In genomic region chr2:119759451-119760236, GRCh38 we compare ENCODE assay signal across 1 cellular context.
TF ChIP-seq lines count a peak whose summit lies in the region.

PTPN4 (plus strand) TSS chr2:119759922; CDS start chr2:119809854, 49,932 bp downstream.

TF ChIP-seq in K562, 482 proteins besides CTCF, POLR2A, EP300 and RAD21 (continued from another document and continues in another):
- peak; percentile 69 for TF ChIP-seq MGA (IDR thresholded peaks at IDR 0.05)
- peak; percentile 65 for TF ChIP-seq RNF2 (IDR thresholded peaks at IDR 0.05)
- peak; percentile 91 for TF ChIP-seq RBBP5 (IDR thresholded peaks at IDR 0.05; ENCODE audit: borderline replicate concordance, insufficient read depth, low read length, poor library complexity, severe bottlenecking)
- peak; percentile 40 for TF ChIP-seq ZFP36 (IDR thresholded peaks at IDR 0.05; ENCODE audit: low read depth, low read length, partially characterized antibody)
- TF ChIP-seq SPI1 (IDR thresholded peaks at IDR 0.05; ENCODE audit: borderline replicate concordance, low read depth, low read length): peak; percentile 41
- TF ChIP-seq ZNF740 (CRISPR knock-in tag; IDR thresholded peaks at IDR 0.05): peak; percentile 96
- peak in 1 of 2 experiments; percentile 91; a peak in 2 of 4 replicates for TF ChIP-seq ZNF740 (tag; IDR thresholded peaks at IDR 0.05)
- TF ChIP-seq BRF1 (IDR thresholded peaks at IDR 0.05; ENCODE audit: borderline replicate concordance, extremely low read depth, insufficient read length): no peak
- no peak; the same call in 1 of the 2 replicates for TF ChIP-seq ZKSCAN1 (IDR thresholded peaks at IDR 0.05; ENCODE audit: low read depth, low read length)
- TF ChIP-seq ZFP91 (CRISPR knock-in tag; IDR thresholded peaks at IDR 0.05): no peak
- no peak for TF ChIP-seq FOSL1 (tag; conservative IDR thresholded peaks at IDR 0.05)
- TF ChIP-seq ZNF717 (CRISPR knock-in tag; IDR thresholded peaks at IDR 0.05): no peak
- peak; percentile 98 for TF ChIP-seq RBFOX2 (IDR thresholded peaks at IDR 0.05; ENCODE audit: low read depth, low read length)
- TF ChIP-seq ARID3B (CRISPR knock-in tag; IDR thresholded peaks at IDR 0.05; ENCODE audit: borderline replicate concordance): no peak
- TF ChIP-seq MLLT1 (IDR thresholded peaks at IDR 0.05): peak; percentile 46 to 72; a peak in 3 of 4 replicates
- no peak; the same call in 1 of the 2 replicates for TF ChIP-seq E2F4 (CRISPR knock-in tag; IDR thresholded peaks at IDR 0.05; ENCODE audit: low read depth)
- no peak for TF ChIP-seq ZNF551 (CRISPR knock-in tag; IDR thresholded peaks at IDR 0.05)
- peak; percentile 58 for TF ChIP-seq MYC (IDR thresholded peaks at IDR 0.05; ENCODE audit: low read depth, low read length)
- TF ChIP-seq MYC (CRISPR knock-in tag; IDR thresholded peaks at IDR 0.05; ENCODE audit: borderline replicate concordance, low read depth): no peak
- TF ChIP-seq MYNN (IDR thresholded peaks at IDR 0.05): peak; percentile 67
- no peak for TF ChIP-seq MYNN (CRISPR knock-in tag; IDR thresholded peaks at IDR 0.05)
- no peak for TF ChIP-seq ZNF212 (CRISPR knock-in tag; IDR thresholded peaks at IDR 0.05)
- TF ChIP-seq E2F8 (IDR thresholded peaks at IDR 0.05; ENCODE audit: low read depth, partially characterized antibody): peak; percentile 14
- TF ChIP-seq ZBED1 (IDR thresholded peaks at IDR 0.05): peak; percentile 60; the same call in 1 of the 2 replicates
- TF ChIP-seq ZNF398 (CRISPR knock-in tag; IDR thresholded peaks at IDR 0.05): no peak
- peak; percentile 79; the same call in 1 of the 2 replicates for TF ChIP-seq ZC3H4 (CRISPR knock-in tag; IDR thresholded peaks at IDR 0.05; ENCODE audit: borderline replicate concordance)
